ENCODE assay signal across 25 cellular contexts in the genomic region with DNA sequence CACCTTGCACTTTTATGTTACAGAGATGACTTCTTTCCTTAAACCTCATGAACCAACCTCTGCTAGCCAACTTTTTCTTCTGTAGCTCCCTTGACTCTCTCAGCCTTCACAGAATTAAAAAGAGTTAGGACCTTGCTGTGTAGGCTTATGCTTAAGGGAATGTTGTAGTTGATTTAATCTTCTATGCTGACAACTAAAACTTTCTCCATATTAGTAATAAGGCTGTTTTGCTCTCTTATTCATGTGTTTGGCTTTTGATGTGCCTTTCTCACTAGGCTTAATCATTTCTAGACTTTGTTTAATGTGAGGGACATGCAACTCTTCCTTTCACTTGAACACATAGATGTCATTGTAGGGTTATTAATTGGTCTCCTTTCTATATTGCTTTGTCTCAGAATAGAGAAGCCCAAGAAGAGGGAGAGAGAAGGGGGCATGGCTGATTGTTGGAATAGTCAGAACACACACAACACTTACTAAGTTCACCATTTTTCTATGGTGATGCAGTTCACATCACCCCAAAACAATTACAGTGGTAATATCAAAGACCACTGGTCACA.
"Had no signal": no experiment of that assay in that cellular context is flagged by ENCODE, and none has a peak within 500 bp of the region (broad histone marks: within the 10 kb centered on the region; RNA-seq: fewer than 3 reads in every experiment).

No MANE protein-coding gene starts in this region.

- FAIRE-seq: endothelial cell of umbilical vein, frontal cortex, islet of Langerhans, keratinocyte had no signal

- H3K9me3 ChIP-seq: esophagus muscularis mucosa, gastroesophageal sphincter, heart right ventricle, left lung, lower lobe of right lung, mucosa of descending colon had no signal

- ATAC-seq: foreskin keratinocyte; gastroesophageal sphincter; heart right ventricle; left cardiac atrium; left lung; left ventricle myocardium superior; lower lobe of right lung; mucosa of descending colon; naive thymus-derived CD8-positive, alpha-beta T cell had no signal

- DNase-seq: dermis blood vessel endothelial cell; dorsolateral prefrontal cortex; effector CD4-positive, alpha-beta T cell; effector memory CD4-positive, alpha-beta T cell; foreskin keratinocyte; glutamatergic neuron; head of caudate nucleus; heart right ventricle; hippocampal formation; left cardiac atrium; left lung; left ventricle myocardium superior; lower lobe of right lung; mesenchymal stem cell; mucosa of descending colon; naive B cell; naive thymus-derived CD8-positive, alpha-beta T cell had no signal

- H3K27ac Mint-ChIP-seq: mesothelial cell of epicardium; naive thymus-derived CD8-positive, alpha-beta T cell had no signal

- H3K4me1 Mint-ChIP-seq: mesothelial cell of epicardium; naive B cell; naive thymus-derived CD8-positive, alpha-beta T cell had no signal

- H3K9me3 Mint-ChIP-seq: mesothelial cell of epicardium; naive B cell; naive thymus-derived CD8-positive, alpha-beta T cell had no signal

- H3K27ac ChIP-seq: coronary artery, dorsolateral prefrontal cortex, esophagus muscularis mucosa, foreskin keratinocyte, gastroesophageal sphincter, heart right ventricle, left lung, lower lobe of right lung had no signal

- H3K36me3 Mint-ChIP-seq: mesothelial cell of epicardium; naive B cell; naive thymus-derived CD8-positive, alpha-beta T cell had no signal

- H3K4me1 ChIP-seq: esophagus muscularis mucosa, gastroesophageal sphincter, heart right ventricle, left lung, lower lobe of right lung had no signal

- H3K4me3 Mint-ChIP-seq: mesothelial cell of epicardium; naive B cell; naive thymus-derived CD8-positive, alpha-beta T cell had no signal

- H3K4me3 ChIP-seq: coronary artery, dorsolateral prefrontal cortex, esophagus muscularis mucosa, gastroesophageal sphincter, heart right ventricle, left lung, lower lobe of right lung, mucosa of descending colon had no signal
